16 cellular contexts compared by ENCODE assay signal in genomic region chr1:228351850-228352249, GRCh38.
"Had no signal": no experiment of that assay in that cellular context is flagged by ENCODE, and none has a peak within 500 bp of the region (broad histone marks: within the 10 kb centered on the region; RNA-seq: fewer than 3 reads in every experiment).

No MANE protein-coding gene starts in this region.

- H3K9me3 ChIP-seq: left lung, pancreas, tibial nerve, uterus had no signal

- H3K4me1 ChIP-seq: left lung, neural progenitor cell, pancreas, tibial nerve, uterus had no signal

- H3K27ac ChIP-seq: left lung, neural progenitor cell, pancreas, tibial nerve, uterus had no signal

- DNase-seq: activated CD4-positive, alpha-beta T cell treated with anti-CD3 and anti-CD28 coated beads, Interleukin-2, amount 50 U/mL, for 1 hour; activated CD4-positive, CD25-positive, alpha-beta regulatory T cell treated with anti-CD3 and anti-CD28 coated beads, Interleukin-2, amount 50 U/mL, for 72 hours; activated CD8-positive, alpha-beta memory T cell treated with anti-CD3 and anti-CD28 coated beads, Interleukin-2, amount 50 U/mL, for 48 hours; activated gamma-delta T cell; activated T-cell treated with anti-CD3 and anti-CD28 coated beads, Interleukin-2, amount 50 U/mL, for 72 hours; effector memory CD8-positive, alpha-beta T cell; hippocampal formation; islet precursor cell; mesenchymal stem cell; naive thymus-derived CD4-positive, alpha-beta T cell; stimulated activated CD4-positive, alpha-beta T cell treated with anti-CD3 and anti-CD28 coated beads, Interleukin-2, amount 100 ng/mL, for 48 hours had no signal

- H3K4me3 ChIP-seq: left lung, neural progenitor cell, pancreas, tibial nerve, uterus had no signal

- ATAC-seq: activated T-cell treated with anti-CD3 and anti-CD28 coated beads, Interleukin-2, amount 50 U/mL, for 72 hours; effector memory CD8-positive, alpha-beta T cell; left lung; naive thymus-derived CD4-positive, alpha-beta T cell; pancreas had no signal

- H3K36me3 ChIP-seq: left lung, neural progenitor cell, pancreas, tibial nerve, uterus had no signal

- H3K27me3 ChIP-seq: left lung, neural progenitor cell, pancreas, tibial nerve, uterus had no signal
